28 cellular contexts compared by ENCODE assay signal in genomic region chr2:575728-576237, GRCh38.
"Had no signal": no experiment of that assay in that cellular context is flagged by ENCODE, and none has a peak within 500 bp of the region (broad histone marks: within the 10 kb centered on the region; RNA-seq: fewer than 3 reads in every experiment).

No MANE protein-coding gene starts in this region.

- H3K36me3 ChIP-seq: brain microvascular endothelial cell, esophagus muscularis mucosa, heart left ventricle, WERI-Rb-1 had no signal

- DNase-seq: activated B cell treated with CpG ODN at 0.5 μM for 24 hours; activated CD4-positive, alpha-beta T cell treated with anti-CD3 and anti-CD28 coated beads for 48 hours; activated CD4-positive, alpha-beta T cell treated with anti-CD3 and anti-CD28 coated beads, Interleukin-2, amount 50 U/mL, for 1 hour; activated CD4-positive, alpha-beta T cell treated with anti-CD3 and anti-CD28 coated beads, Interleukin-2, amount 50 U/mL, for 48 hours; activated CD8-positive, alpha-beta memory T cell treated with anti-CD3 and anti-CD28 coated beads for 24 hours; activated CD8-positive, alpha-beta T cell treated with anti-CD3 and anti-CD28 coated beads for 36 hours; activated effector memory CD4-positive, alpha-beta T cell treated with Interleukin-2 at 50 U/mL for 16 hours; activated gamma-delta T cell treated with Interleukin-2 at 50 U/mL for 16 hours; activated naive CD4-positive, alpha-beta T cell treated with anti-CD3 and anti-CD28 coated beads, Interleukin-2, amount 50 U/mL, for 16 hours; activated naive CD4-positive, alpha-beta T cell treated with Interleukin-2 at 50 U/mL for 16 hours; activated T-cell treated with anti-CD3 and anti-CD28 coated beads, Interleukin-2, amount 50 U/mL, for 4 hours; amniotic stem cell; anterior cingulate cortex; brain microvascular endothelial cell; caudate nucleus; cortex of kidney; dermis blood vessel endothelial cell; effector CD4-positive, alpha-beta T cell; foreskin melanocyte; glutamatergic neuron; heart left ventricle; SW 1271; T-cell; T-helper 9 cell; WERI-Rb-1 had no signal

- H3K27ac ChIP-seq: brain microvascular endothelial cell, heart left ventricle, WERI-Rb-1 had no signal

- H3K4me1 ChIP-seq: esophagus muscularis mucosa, heart left ventricle had no signal

- H3K4me3 ChIP-seq: esophagus muscularis mucosa, heart left ventricle had no signal

- ATAC-seq: activated CD4-positive, CD25-positive, alpha-beta regulatory T cell treated with anti-CD3 and anti-CD28 coated beads, Interleukin-2, amount 50 U/mL, for 24 hours; activated CD8-positive, alpha-beta T cell treated with anti-CD3 and anti-CD28 coated beads for 36 hours; activated T-cell treated with anti-CD3 and anti-CD28 coated beads, Interleukin-2, amount 50 U/mL, for 4 hours; activated T-helper 17 cell treated with anti-CD3 and anti-CD28 coated beads, Interleukin-2, amount 50 U/mL, for 72 hours; heart left ventricle; T-cell had no signal

- H3K27me3 ChIP-seq: brain microvascular endothelial cell, esophagus muscularis mucosa had no signal
